In genomic region chr11:63945482-63946163, GRCh38 we compare ENCODE assay signal across 8 cellular contexts. TPM values are rescaled to one million over a fixed set of nuclear protein-coding genes. Genes with fewer than 3 reads are reported as not detected.
DNase-seq lines count a peak whose midpoint lies in the region; ATAC-seq and TF ChIP-seq lines count a peak whose summit lies in the region.

No MANE protein-coding gene starts in this region.

- no peak overlapping the region for H3K4me3 ChIP-seq in brain microvascular endothelial cell (ENCODE audit: low read depth, low read length)
- no peak overlapping the region for H3K4me3 ChIP-seq in iPS-15b (ENCODE audit: low read depth, low read length)

- TF ChIP-seq POLR2A in GM18505 (IDR thresholded peaks at IDR 0.05; ENCODE audit: borderline replicate concordance, extremely low read depth, insufficient read depth, insufficient read length) = no peak

- intact Hi-C loops in sciatic nerve (cut with DNase I) = loop anchor here (2.0 kb wide), 1 partner anchor 109 kb away; no protein-coding TSS in a partner anchor

- H3K27me3 Mint-ChIP-seq in T-helper 17 cell = no peaks in the 10 kb centered on the region

- H3K27ac Mint-ChIP-seq in T-helper 17 cell = no peak overlapping the region

- no peaks in the 10 kb centered on the region for H3K36me3 Mint-ChIP-seq in T-helper 17 cell (ENCODE audit: low read depth)

- no peaks in the 10 kb centered on the region for H3K4me1 ChIP-seq in iPS-15b (ENCODE audit: control insufficient read depth, insufficient read depth, low read length)

- peak; percentile 76 for TF ChIP-seq CTCF in brain microvascular endothelial cell (IDR thresholded peaks at IDR 0.05; ENCODE audit: low read depth, low read length, missing control alignments)

- H3K27me3 ChIP-seq in brain microvascular endothelial cell (replicated peaks) = no peaks in the 10 kb centered on the region
- H3K27me3 ChIP-seq in iPS-15b (ENCODE audit: control insufficient read depth, insufficient read depth, low read length) = no peaks in the 10 kb centered on the region

- in situ Hi-C loops in brain microvascular endothelial cell (cut with HindIII; ENCODE audit: low pct_ligation_motif_present, low sequenced_read_pairs) = no loop called here

- no peak overlapping the region for H3K27ac ChIP-seq in brain microvascular endothelial cell

- peak; percentile 81 for ATAC-seq in T-helper 17 cell
- ATAC-seq in sciatic nerve = peak; percentile 94
- no peak for ATAC-seq in GM18505 (IDR thresholded peaks at IDR 0.05; ENCODE audit: unreplicated experiment)

- H3K36me3 ChIP-seq in brain microvascular endothelial cell (replicated peaks) = peaks cover 13% of the 10 kb centered on the region
- peaks cover 12% of the 10 kb centered on the region for H3K36me3 ChIP-seq in iPS-15b (ENCODE audit: control insufficient read depth, insufficient read depth, low read length)

- peaks cover 10% of the 10 kb centered on the region for H3K4me1 Mint-ChIP-seq in T-helper 17 cell

- DNase-seq in NCI-H1436 (lab: John Stamatoyannopoulos, UW) = peak; percentile 65
- no peak for DNase-seq in NCI-H1436 treated with DMSO at 0.1 percent for 48 hours (lab: John Stamatoyannopoulos, UW)
- DNase-seq in NCI-H1105 treated with DMSO at 0.1 percent for 48 hours (lab: John Stamatoyannopoulos, UW) = peak; percentile 69
- peak in 2 of 3 donors; percentile 22 to 28 for DNase-seq in T-helper 17 cell
- peak; percentile 59 for DNase-seq in brain microvascular endothelial cell
- DNase-seq in sciatic nerve (ENCODE audit: low spot score) = peak; percentile 79

- H3K4me3 Mint-ChIP-seq in T-helper 17 cell = no peak overlapping the region

- peak overlapping the region; percentile 16 for H3K9ac ChIP-seq in iPS-15b (ENCODE audit: low read depth, low read length)

- H3K9me3 ChIP-seq in T-helper 17 cell (ENCODE audit: control insufficient read depth, low read length, poor library complexity, severe bottlenecking) (no peaks in the 10 kb centered on the region), iPS-15b (ENCODE audit: control insufficient read depth, insufficient read depth, low read length) (no peaks in the 10 kb centered on the region)

RNA-seq across cellular contexts. Expression of gene NAA40, which starts 6.8 kb away (rescaled TPM):
- 10 to 100 TPM; 16.6 to 19.3 TPM for total RNA-seq in T-helper 17 cell
- total RNA-seq in sciatic nerve = 14.5 TPM

RNA-seq across cellular contexts. Expression of gene RCOR2, which starts 28.7 kb away (rescaled TPM):
- not detected for total RNA-seq in T-helper 17 cell
- total RNA-seq in sciatic nerve = 0.40 TPM

RNA-seq across cellular contexts. Expression of gene COX8A, which starts 28.8 kb away (rescaled TPM):
- 100 to 1,000 TPM; 108 to 129 TPM for total RNA-seq in T-helper 17 cell
- total RNA-seq in sciatic nerve = 118 TPM

RNA-seq across cellular contexts. Expression of gene OTUB1, which starts 40.6 kb away (rescaled TPM):
- total RNA-seq in T-helper 17 cell = 10 to 100 TPM; 62.2 to 65.1 TPM
- 38.7 TPM for total RNA-seq in sciatic nerve
